8 cellular contexts compared by ENCODE assay signal in genomic region chr13:39603424-39603947, GRCh38. TPM values are rescaled to one million over a fixed set of nuclear protein-coding genes. Genes with fewer than 3 reads are reported as not detected.
DNase-seq lines count a peak whose midpoint lies in the region; ATAC-seq and TF ChIP-seq lines count a peak whose summit lies in the region.

No MANE protein-coding gene starts in this region.

- H3K27ac ChIP-seq in PC-3 (ENCODE audit: low read length): peak overlapping the region; percentile 23; the same call in 1 of the 2 replicates

- H3K9ac ChIP-seq in PC-3 (ENCODE audit: low read length): peak overlapping the region; percentile 67
- peak overlapping the region; percentile 55 for H3K9ac ChIP-seq in mucosa of stomach (ENCODE audit: low read length)

- POLR2A ChIA-PET in PC-3 (lab: Charles Lee; ENCODE audit: unreplicated experiment): interaction anchor here (0.7 kb wide), 1 partner anchor 190 kb away, joined by 11 read pairs; no protein-coding TSS in a partner anchor

- CTCF ChIA-PET in PC-3 (lab: Charles Lee): no interaction called here

- H3K9me3 Mint-ChIP-seq in activated naive CD4-positive, alpha-beta T cell treated with anti-CD3 and anti-CD28 coated beads, Interleukin-2, amount 50 U/mL, for 24 hours: no peaks in the 10 kb centered on the region
- H3K9me3 Mint-ChIP-seq in effector memory CD8-positive, alpha-beta T cell: no peaks in the 10 kb centered on the region

- no peak for TF ChIP-seq CTCF in PC-3 (conservative IDR thresholded peaks at IDR 0.05; ENCODE audit: low read depth, low read length)

- peak overlapping the region; percentile 79 for H3K4me3 Mint-ChIP-seq in activated naive CD4-positive, alpha-beta T cell treated with anti-CD3 and anti-CD28 coated beads, Interleukin-2, amount 50 U/mL, for 24 hours
- H3K4me3 Mint-ChIP-seq in effector memory CD8-positive, alpha-beta T cell: peak overlapping the region; percentile 59 to 67

- no peaks in the 10 kb centered on the region for H3K9me2 ChIP-seq in PC-3 (replicated peaks; ENCODE audit: low read length)

- peaks cover 32% of the 10 kb centered on the region for H3K27me3 Mint-ChIP-seq in activated naive CD4-positive, alpha-beta T cell treated with anti-CD3 and anti-CD28 coated beads, Interleukin-2, amount 50 U/mL, for 24 hours
- H3K27me3 Mint-ChIP-seq in effector memory CD8-positive, alpha-beta T cell: peaks cover 62 to 68% of the 10 kb centered on the region in 2 donors

- BruUV-seq in PC-3 (replicated peaks; lab: Mats Ljungman, UMichigan): no TSS peak

- H3K27me3 ChIP-seq in PC-3 (ENCODE audit: low read length) (no peaks in the 10 kb centered on the region), mucosa of stomach (ENCODE audit: control insufficient read depth, insufficient read depth, low read length) (peaks cover 29% of the 10 kb centered on the region)

- no peaks in the 10 kb centered on the region for H3F3A ChIP-seq in PC-3 (ENCODE audit: low read length, unreplicated experiment)

- H3K4me3 ChIP-seq in PC-3 (ENCODE audit: low read length): peak overlapping the region; percentile 94
- no peak overlapping the region for H3K4me3 ChIP-seq in mucosa of stomach (ENCODE audit: low read length)

- H3K4me2 ChIP-seq in PC-3 (ENCODE audit: low read length): peak overlapping the region; percentile 97

- intact Hi-C loops in PC-3 (cut with micrococcal nuclease): loop anchor here (1.0 to 5.0 kb wide), 4 partner anchors 38 to 105 kb away; no protein-coding TSS in a partner anchor

- no peaks in the 10 kb centered on the region for H3K36me3 Mint-ChIP-seq in activated naive CD4-positive, alpha-beta T cell treated with anti-CD3 and anti-CD28 coated beads, Interleukin-2, amount 50 U/mL, for 24 hours
- H3K36me3 Mint-ChIP-seq in effector memory CD8-positive, alpha-beta T cell (ENCODE audit: insufficient read depth): no peaks in the 10 kb centered on the region

- peak overlapping the region; percentile 97 for H2AFZ ChIP-seq in PC-3 (ENCODE audit: low read length)

- no peak for DNase-seq in activated naive CD4-positive, alpha-beta T cell treated with Interleukin-2 at 50 U/mL for 16 hours
- DNase-seq in PC-3: peak; percentile 16
- no peak for DNase-seq in effector memory CD8-positive, alpha-beta T cell
- no peak for DNase-seq in pons (ENCODE audit: low spot score)
- no peak for DNase-seq in GDM1 (lab: John Stamatoyannopoulos, UW)

- no peak overlapping the region for H3K27ac Mint-ChIP-seq in activated naive CD4-positive, alpha-beta T cell treated with anti-CD3 and anti-CD28 coated beads, Interleukin-2, amount 50 U/mL, for 24 hours
- no peak overlapping the region for H3K27ac Mint-ChIP-seq in effector memory CD8-positive, alpha-beta T cell

- H4K20me1 ChIP-seq in PC-3 (ENCODE audit: low read length): no peaks in the 10 kb centered on the region

- H3K36me3 ChIP-seq in PC-3 (ENCODE audit: low read depth, low read length) (no peaks in the 10 kb centered on the region), mucosa of stomach (ENCODE audit: control insufficient read depth, insufficient read depth, low read length) (no peaks in the 10 kb centered on the region)

- H3K9me3 ChIP-seq in PC-3 (ENCODE audit: low read length) (no peaks in the 10 kb centered on the region), mucosa of stomach (ENCODE audit: control insufficient read depth, low read length) (no peaks in the 10 kb centered on the region)

- peaks cover 17% of the 10 kb centered on the region for H3K79me2 ChIP-seq in PC-3 (ENCODE audit: low read length)

- H3K4me1 ChIP-seq in PC-3 (ENCODE audit: insufficient read depth, low read length) (peaks cover 3% of the 10 kb centered on the region; the same call in 1 of the 2 replicates), mucosa of stomach (ENCODE audit: control insufficient read depth, insufficient read depth, low read length) (no peaks in the 10 kb centered on the region)

- H3K4me1 Mint-ChIP-seq in activated naive CD4-positive, alpha-beta T cell treated with anti-CD3 and anti-CD28 coated beads, Interleukin-2, amount 50 U/mL, for 24 hours: peaks cover 7% of the 10 kb centered on the region
- peaks cover 5 to 7% of the 10 kb centered on the region in 2 donors for H3K4me1 Mint-ChIP-seq in effector memory CD8-positive, alpha-beta T cell (ENCODE audit: low read depth in 2 of 2)

- ATAC-seq in HG02884 (IDR thresholded peaks at IDR 0.05; ENCODE audit: unreplicated experiment): peak; percentile 43
- ATAC-seq in PC-3: peak; percentile 36
- no peak for ATAC-seq in effector memory CD8-positive, alpha-beta T cell (replicated peaks)

RNA-seq across cellular contexts. Expression of gene LHFPL6, which starts 0.5 kb away (rescaled TPM):
- total RNA-seq in PC-3 (2014; rRNA removed): 7.8 TPM in 2 replicates

RNA-seq across cellular contexts. Expression of gene COG6, which starts 52.0 kb away (rescaled TPM):
- 16.0 and 19.1 TPM in 2 replicates for total RNA-seq in PC-3 (2014; rRNA removed)
